In the genomic region with DNA sequence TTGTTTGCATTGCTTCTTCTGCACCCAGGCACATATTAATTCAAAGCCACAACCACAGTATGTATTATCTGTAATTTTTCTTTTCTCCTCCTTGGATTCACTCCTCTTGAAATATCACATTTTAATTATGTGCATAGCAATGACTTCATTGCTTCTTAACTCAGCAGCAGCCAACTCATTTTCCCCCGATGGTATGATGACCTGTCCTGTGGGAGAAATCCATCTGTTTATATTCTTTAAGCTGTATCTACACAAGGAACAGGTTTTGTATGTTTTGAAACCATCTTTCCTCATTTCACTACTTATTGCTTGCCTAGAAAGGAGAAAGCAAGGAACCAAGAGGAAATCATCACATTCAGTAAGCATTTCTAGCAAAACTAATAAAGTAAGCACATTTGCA, we compare ENCODE assay signal across 30 cellular contexts.
DNase-seq lines count a peak whose midpoint lies in the region; FAIRE-seq and TF ChIP-seq lines count a peak whose summit lies in the region.
"Had no signal": no experiment of that assay in that cellular context is flagged by ENCODE, and none has a peak within 500 bp of the region (broad histone marks: within the 10 kb centered on the region; RNA-seq: fewer than 3 reads in every experiment).

No MANE protein-coding gene starts in this region.

- no peaks in the 10 kb centered on the region for H3K9me3 Mint-ChIP-seq in endodermal cell
- no peaks in the 10 kb centered on the region for H3K9me3 Mint-ChIP-seq in activated CD4-positive, alpha-beta T cell treated with anti-CD3 and anti-CD28 coated beads, Interleukin-2, amount 10 ng/mL, durations not matched to agents 7 days and 5 days
- H3K9me3 Mint-ChIP-seq: activated naive CD8-positive, alpha-beta T cell treated with anti-CD3 and anti-CD28 coated beads, Interleukin-2, amount 10 ng/mL, durations not matched to agents 7 days and 5 days; CD8-positive, alpha-beta T cell had no signal

- CTCF ChIA-PET in activated CD4-positive, alpha-beta T cell treated with anti-CD3 and anti-CD28 coated beads, Interleukin-2, amount 10 ng/mL, durations not matched to agents 7 days and 5 days (lab: Charles Lee), result no interaction called here

- no peaks in the 10 kb centered on the region for H3K9me3 ChIP-seq in endodermal cell (ENCODE audit: control insufficient read depth, low read length)
- H3K9me3 ChIP-seq in keratinocyte (ENCODE audit: control insufficient read depth, low read depth, low read length), result no peaks in the 10 kb centered on the region
- no peaks in the 10 kb centered on the region for H3K9me3 ChIP-seq in left ventricle myocardium inferior (replicated peaks)
- H3K9me3 ChIP-seq: BE2C, heart left ventricle, prostate gland, stomach, vagina had no signal

- H3K4me1 ChIP-seq in endodermal cell (ENCODE audit: control insufficient read depth, insufficient read depth, low read length), result peaks cover 16% of the 10 kb centered on the region
- peaks cover 52% of the 10 kb centered on the region for H3K4me1 ChIP-seq in keratinocyte (ENCODE audit: control insufficient read depth, extremely low read depth, insufficient read depth, low read length)
- no peaks in the 10 kb centered on the region for H3K4me1 ChIP-seq in left ventricle myocardium inferior
- H3K4me1 ChIP-seq: BE2C, heart left ventricle, stomach, vagina had no signal

- TF ChIP-seq CTCF in endodermal cell (conservative IDR thresholded peaks at IDR 0.05) (no peak), keratinocyte (optimal IDR thresholded peaks at IDR 0.05 in 1 of 3, IDR thresholded peaks at IDR 0.05 in 1 of 3, conservative IDR thresholded peaks at IDR 0.05 in 1 of 3; ENCODE audit: extremely low read depth in 1 of 3, insufficient read depth in 2 of 3, low read length in 3 of 3) (no peak), left ventricle myocardium inferior (IDR thresholded peaks at IDR 0.05; ENCODE audit: borderline replicate concordance) (no peak)

- 94% methylated on average over 1 of the region's 1 CpG; no CpG with 5 or more reads in 1 of the 2 experiments for WGBS in endodermal cell (ENCODE audit: insufficient coverage in 1 of 2, insufficient read length in 1 of 2), 2 experiments

- H3K9me1 ChIP-seq in keratinocyte (ENCODE audit: control insufficient read depth, extremely low read depth, insufficient read depth, low read length), result no peaks in the 10 kb centered on the region

- H2AFZ ChIP-seq in keratinocyte (ENCODE audit: control insufficient read depth, low read length), result peak overlapping the region; percentile 49

- H3K27me3 Mint-ChIP-seq in endodermal cell (ENCODE audit: insufficient read depth), result peaks cover 5% of the 10 kb centered on the region
- no peaks in the 10 kb centered on the region for H3K27me3 Mint-ChIP-seq in activated CD4-positive, alpha-beta T cell treated with anti-CD3 and anti-CD28 coated beads, Interleukin-2, amount 10 ng/mL, durations not matched to agents 7 days and 5 days
- H3K27me3 Mint-ChIP-seq: activated naive CD8-positive, alpha-beta T cell treated with anti-CD3 and anti-CD28 coated beads, Interleukin-2, amount 10 ng/mL, durations not matched to agents 7 days and 5 days; central memory CD8-positive, alpha-beta T cell; naive thymus-derived CD4-positive, alpha-beta T cell; T-cell had no signal

- POLR2A ChIA-PET in activated CD4-positive, alpha-beta T cell treated with anti-CD3 and anti-CD28 coated beads, Interleukin-2, amount 10 ng/mL, durations not matched to agents 7 days and 5 days (lab: Charles Lee), result no interaction called here

- no peaks in the 10 kb centered on the region for H4K20me1 ChIP-seq in keratinocyte (ENCODE audit: control insufficient read depth, extremely low read depth, insufficient read depth, low read length)

- H3K27ac ChIP-seq in endodermal cell (ENCODE audit: low read depth, low read length), result no peak overlapping the region
- peak overlapping the region; percentile 24 for H3K27ac ChIP-seq in keratinocyte (ENCODE audit: control insufficient read depth, insufficient read depth, low read length)
- H3K27ac ChIP-seq in left ventricle myocardium inferior (replicated peaks), result no peak overlapping the region
- H3K27ac ChIP-seq: heart left ventricle, prostate gland, stomach, vagina had no signal

- no peaks in the 10 kb centered on the region for H3K79me2 ChIP-seq in keratinocyte (ENCODE audit: control insufficient read depth, insufficient read depth, low read length)

- no peak overlapping the region for H3K4me2 ChIP-seq in keratinocyte (ENCODE audit: control insufficient read depth, extremely low read depth, insufficient read depth, low read depth, low read length)

- H3K27ac Mint-ChIP-seq in endodermal cell, result no peak overlapping the region
- H3K27ac Mint-ChIP-seq in activated CD4-positive, alpha-beta T cell treated with anti-CD3 and anti-CD28 coated beads, Interleukin-2, amount 10 ng/mL, durations not matched to agents 7 days and 5 days, result no peak overlapping the region
- H3K27ac Mint-ChIP-seq: activated naive CD8-positive, alpha-beta T cell treated with anti-CD3 and anti-CD28 coated beads, Interleukin-2, amount 10 ng/mL, durations not matched to agents 7 days and 5 days; CD8-positive, alpha-beta T cell; naive thymus-derived CD4-positive, alpha-beta T cell; T-cell had no signal

- H3K4me1 Mint-ChIP-seq in endodermal cell, result peaks cover 22% of the 10 kb centered on the region
- no peaks in the 10 kb centered on the region for H3K4me1 Mint-ChIP-seq in activated CD4-positive, alpha-beta T cell treated with anti-CD3 and anti-CD28 coated beads, Interleukin-2, amount 10 ng/mL, durations not matched to agents 7 days and 5 days
- H3K4me1 Mint-ChIP-seq: activated naive CD8-positive, alpha-beta T cell treated with anti-CD3 and anti-CD28 coated beads, Interleukin-2, amount 10 ng/mL, durations not matched to agents 7 days and 5 days; central memory CD8-positive, alpha-beta T cell; naive thymus-derived CD4-positive, alpha-beta T cell; T-cell had no signal

- H3K4me3 Mint-ChIP-seq in endodermal cell, result no peak overlapping the region
- no peak overlapping the region for H3K4me3 Mint-ChIP-seq in activated CD4-positive, alpha-beta T cell treated with anti-CD3 and anti-CD28 coated beads, Interleukin-2, amount 10 ng/mL, durations not matched to agents 7 days and 5 days
- H3K4me3 Mint-ChIP-seq: activated naive CD8-positive, alpha-beta T cell treated with anti-CD3 and anti-CD28 coated beads, Interleukin-2, amount 10 ng/mL, durations not matched to agents 7 days and 5 days; CD8-positive, alpha-beta T cell; central memory CD8-positive, alpha-beta T cell; naive thymus-derived CD4-positive, alpha-beta T cell; T-cell had no signal

- peak overlapping the region; percentile 44 for H3K4me3 ChIP-seq in endodermal cell (ENCODE audit: low read length)
- no peak overlapping the region for H3K4me3 ChIP-seq in keratinocyte (ENCODE audit: control insufficient read depth in 2 of 3, extremely low read depth in 1 of 3, insufficient read depth in 2 of 3, low read depth in 1 of 3, low read length in 3 of 3)
- no peak overlapping the region for H3K4me3 ChIP-seq in left ventricle myocardium inferior
- H3K4me3 ChIP-seq: heart left ventricle, prostate gland, stomach, vagina had no signal

- H3K36me3 Mint-ChIP-seq in endodermal cell (ENCODE audit: low read depth), result no peaks in the 10 kb centered on the region
- H3K36me3 Mint-ChIP-seq in activated CD4-positive, alpha-beta T cell treated with anti-CD3 and anti-CD28 coated beads, Interleukin-2, amount 10 ng/mL, durations not matched to agents 7 days and 5 days (ENCODE audit: low read depth), result no peaks in the 10 kb centered on the region
- H3K36me3 Mint-ChIP-seq: activated naive CD8-positive, alpha-beta T cell treated with anti-CD3 and anti-CD28 coated beads, Interleukin-2, amount 10 ng/mL, durations not matched to agents 7 days and 5 days; CD8-positive, alpha-beta T cell; naive thymus-derived CD4-positive, alpha-beta T cell; T-cell had no signal

- dilution Hi-C loops in keratinocyte (cut with MboI; ENCODE audit: extremely low pct_ligation_motif_present, low sequenced_read_pairs), result no loop called here

- H3K36me3 ChIP-seq in endodermal cell (ENCODE audit: control insufficient read depth, insufficient read depth, low read length) (no peaks in the 10 kb centered on the region), keratinocyte (ENCODE audit: control insufficient read depth in 2 of 2, extremely low read depth in 1 of 2, insufficient read depth in 2 of 2, low read length in 2 of 2) (no peaks in the 10 kb centered on the region), left ventricle myocardium inferior (no peaks in the 10 kb centered on the region)
- H3K36me3 ChIP-seq: BE2C, heart left ventricle, prostate gland, stomach, vagina had no signal

- H3K9ac ChIP-seq in endodermal cell (ENCODE audit: extremely low read depth, low read length, poor library complexity, severe bottlenecking), result no peak overlapping the region
- H3K9ac ChIP-seq in keratinocyte (ENCODE audit: control insufficient read depth, extremely low read depth, insufficient read depth, low read length), result no peak overlapping the region

- no peak for TF ChIP-seq POLR2A in H54 (IDR thresholded peaks at IDR 0.05; ENCODE audit: low read depth, low read length)

- FAIRE-seq in keratinocyte (lab: Jason Lieb, UNC) (no peak), H54 (lab: Jason Lieb, UNC) (no peak)
- FAIRE-seq: endometrium, G401.6 had no signal

- DNase-seq in DMS 273 (lab: John Stamatoyannopoulos, UW; ENCODE audit: unreplicated experiment), result peak; percentile 69
- DNase-seq in NCI-H226, result peak; percentile 46
- no peak for DNase-seq in endodermal cell
- no peak for DNase-seq in keratinocyte (ENCODE audit: low read depth, low spot score)
- DNase-seq in activated CD4-positive, alpha-beta T cell treated with anti-CD3 and anti-CD28 coated beads, Interleukin-2, amount 10 ng/mL, durations not matched to agents 7 days and 5 days, result no peak
- DNase-seq in NCI-H146 (lab: John Stamatoyannopoulos, UW), result no peak
- DNase-seq in left ventricle myocardium inferior, result no peak
- no peak for DNase-seq in H54 (ENCODE audit: insufficient read length, low spot score)
- DNase-seq: activated CD4-positive, alpha-beta T cell treated with anti-CD3 and anti-CD28 coated beads for 48 hours; activated effector memory CD4-positive, alpha-beta T cell treated with anti-CD3 and anti-CD28 coated beads, Interleukin-2, amount 50 U/mL, for 16 hours; activated naive CD8-positive, alpha-beta T cell treated with anti-CD3 and anti-CD28 coated beads, Interleukin-2, amount 10 ng/mL, durations not matched to agents 7 days and 5 days; activated T-cell treated with anti-CD3 and anti-CD28 coated beads, Interleukin-2, amount 50 U/mL, for 1 hour; BE2C; CD8-positive, alpha-beta T cell; dermis blood vessel endothelial cell; heart left ventricle; naive thymus-derived CD4-positive, alpha-beta T cell; NCI-H1417 treated with DMSO at 0.1 percent for 48 hours; NCI-H2081 treated with DMSO at 0.1 percent for 48 hours; NCI-H345; NCI-H748 treated with DMSO at 0.1 percent for 48 hours; nucleus accumbens; stimulated activated CD4-positive, alpha-beta T cell treated with anti-CD3 and anti-CD28 coated beads, Interleukin-4, amount 100 ng/mL, for 1 hour; stomach; T-cell had no signal

- H3K27me3 ChIP-seq in endodermal cell (ENCODE audit: control insufficient read depth, insufficient read depth, low read length, poor library complexity, severe bottlenecking) (no peaks in the 10 kb centered on the region), keratinocyte (ENCODE audit: control insufficient read depth, extremely low read depth, insufficient read depth, low read length) (no peaks in the 10 kb centered on the region), left ventricle myocardium inferior (ENCODE audit: low read depth) (no peaks in the 10 kb centered on the region)
- H3K27me3 ChIP-seq: BE2C, heart left ventricle, stomach, vagina had no signal

- intact Hi-C loops in left ventricle myocardium inferior (cut with micrococcal nuclease), result no loop called here

Comparison
In these comparisons a context has a peak if more than half of its experiments do, and no peak if none do; other contexts are left out.
1. DNase-seq: peak in DMS 273 (single experiment) and NCI-H226 (single experiment); none in endodermal cell (single experiment), keratinocyte (single experiment), activated CD4-positive, alpha-beta T cell treated with anti-CD3 and anti-CD28 coated beads, Interleukin-2, amount 10 ng/mL, durations not matched to agents 7 days and 5 days (single experiment), NCI-H146 (single experiment), left ventricle myocardium inferior (single experiment) and H54 (single experiment).